ENCODE assay signal across 1 cellular context in genomic region chr1:229508823-229509337, GRCh38.
TF ChIP-seq lines count a peak whose summit lies in the region.

No MANE protein-coding gene starts in this region.

TF ChIP-seq in H1, 55 proteins besides CTCF, POLR2A, EP300 and RAD21:
- TF ChIP-seq POU5F1 (IDR thresholded peaks at IDR 0.05; ENCODE audit: low read depth, low read length) (no peak), KDM5A (IDR thresholded peaks at IDR 0.05; ENCODE audit: low read length) (no peak), TEAD4 (IDR thresholded peaks at IDR 0.05; ENCODE audit: low read depth, low read length) (no peak), BACH1 (IDR thresholded peaks at IDR 0.05; ENCODE audit: low read length) (no peak), FOSL1 (IDR thresholded peaks at IDR 0.05; ENCODE audit: insufficient read depth, low read depth, low read length) (no peak), ZNF274 (IDR thresholded peaks at IDR 0.05; ENCODE audit: borderline replicate concordance, extremely low read depth, low read length) (no peak), POLR2AphosphoS5 (IDR thresholded peaks at IDR 0.05; ENCODE audit: low read depth, low read length) (no peak), RXRA (IDR thresholded peaks at IDR 0.05; ENCODE audit: insufficient read depth, low read depth, low read length) (no peak), TBP (IDR thresholded peaks at IDR 0.05; ENCODE audit: low read depth, low read length) (no peak), CBX5 (IDR thresholded peaks at IDR 0.05; ENCODE audit: low read depth, low read length) (no peak), BCL11A (IDR thresholded peaks at IDR 0.05; ENCODE audit: low read depth in 2 of 2, low read length in 2 of 2) (no peak), EGR1 (IDR thresholded peaks at IDR 0.05; ENCODE audit: borderline replicate concordance, low read depth, low read length) (no peak), CREB1 (IDR thresholded peaks at IDR 0.05) (no peak), KDM1A (IDR thresholded peaks at IDR 0.05; ENCODE audit: borderline replicate concordance, low read length) (no peak), HDAC2 (IDR thresholded peaks at IDR 0.05; ENCODE audit: borderline replicate concordance in 1 of 2, low read depth in 2 of 2, low read length in 2 of 2) (no peak), SRF (IDR thresholded peaks at IDR 0.05; ENCODE audit: low read depth, low read length) (no peak), USF2 (IDR thresholded peaks at IDR 0.05; ENCODE audit: low read length) (no peak), SIX5 (IDR thresholded peaks at IDR 0.05; ENCODE audit: low read depth, low read length) (no peak), CEBPB (IDR thresholded peaks at IDR 0.05; ENCODE audit: low read depth, low read length) (no peak), SIRT6 (IDR thresholded peaks at IDR 0.05; ENCODE audit: low read length) (no peak)
